11 cellular contexts compared by ENCODE assay signal in the genomic region with DNA sequence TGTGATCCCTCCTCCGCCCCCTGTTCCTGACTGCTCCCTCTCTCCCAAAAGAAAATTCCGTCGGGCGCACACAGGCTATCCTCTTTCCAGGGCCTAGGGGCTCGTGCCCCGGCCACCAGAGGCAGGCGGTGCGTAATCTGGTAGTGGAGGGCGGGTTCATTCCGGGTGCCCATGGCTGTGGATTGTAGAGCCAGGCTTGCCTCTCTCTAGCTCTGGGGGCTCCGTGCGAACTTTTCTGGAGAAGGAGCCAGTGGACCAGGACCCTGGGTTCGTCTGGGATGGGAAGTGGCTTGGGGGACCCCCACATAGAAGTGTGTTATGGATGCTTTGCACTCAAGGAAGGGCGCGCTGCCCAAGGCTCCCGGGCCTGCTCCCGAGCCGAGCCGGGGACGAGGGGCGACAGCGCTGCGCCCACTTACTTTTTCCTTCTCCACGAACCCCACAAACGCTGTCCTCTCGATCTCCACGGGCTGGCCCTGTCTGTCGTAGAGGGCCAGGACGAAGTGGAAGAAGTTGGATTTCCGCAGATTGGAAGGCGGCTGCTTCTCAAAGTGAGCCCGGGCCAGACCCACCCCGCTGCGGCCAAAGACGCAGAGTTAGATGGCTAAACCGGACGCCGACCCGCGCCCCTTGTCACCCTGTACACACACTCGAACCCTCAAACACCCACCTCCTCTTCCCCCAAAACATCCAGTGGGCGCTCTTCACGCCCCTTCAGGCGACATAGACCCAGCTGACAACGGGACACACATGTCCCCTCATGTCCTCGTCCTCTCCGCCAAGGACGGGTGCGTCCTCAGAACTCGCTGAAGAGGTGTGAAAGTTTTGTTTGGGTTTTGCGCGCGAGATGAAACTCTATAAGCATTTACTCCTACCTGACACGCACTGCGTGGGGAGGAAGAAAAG. TPM values are rescaled to one million over a fixed set of nuclear protein-coding genes. Genes with fewer than 3 reads are reported as not detected.
DNase-seq lines count a peak whose midpoint lies in the region; ATAC-seq and TF ChIP-seq lines count a peak whose summit lies in the region.
"Had no signal": no experiment of that assay in that cellular context is flagged by ENCODE, and none has a peak within 500 bp of the region (broad histone marks: within the 10 kb centered on the region; RNA-seq: fewer than 3 reads in every experiment).

No MANE protein-coding gene starts in this region.

- intact Hi-C loops in CD14-positive monocyte (cut with micrococcal nuclease) = no loop called here

- peaks cover 55% of the 10 kb centered on the region for H3K4me1 Mint-ChIP-seq in CD14-positive monocyte
- peaks cover 37% of the 10 kb centered on the region for H3K4me1 Mint-ChIP-seq in endothelial cell (ENCODE audit: unreplicated experiment)
- H3K4me1 Mint-ChIP-seq in activated CD8-positive, alpha-beta memory T cell treated with anti-CD3 and anti-CD28 coated beads, Interleukin-2, amount 10 ng/mL, durations not matched to agents 7 days and 5 days = peaks cover 30% of the 10 kb centered on the region

- peak overlapping the region; percentile 41 for H3K27ac ChIP-seq in parathyroid adenoma

- CTCF ChIA-PET in activated CD8-positive, alpha-beta memory T cell treated with anti-CD3 and anti-CD28 coated beads, Interleukin-2, amount 10 ng/mL, durations not matched to agents 7 days and 5 days (lab: Charles Lee) = no interaction called here

- H3K27me3 ChIP-seq in Loucy (ENCODE audit: insufficient read depth, low read length, poor library complexity, severe bottlenecking) (no peaks in the 10 kb centered on the region), parathyroid adenoma (ENCODE audit: control insufficient read depth, insufficient read depth, low read length) (peaks cover 5% of the 10 kb centered on the region)

- TF ChIP-seq POLR2A in erythroblast (IDR thresholded peaks at IDR 0.05; ENCODE audit: low read length) = no peak

- no peak for TF ChIP-seq CTCF in CD14-positive monocyte (IDR thresholded peaks at IDR 0.05)
- no peak for TF ChIP-seq CTCF in Loucy (conservative IDR thresholded peaks at IDR 0.05; ENCODE audit: low read length)
- TF ChIP-seq CTCF in endothelial cell (IDR thresholded peaks at IDR 0.05; ENCODE audit: unreplicated experiment) = no peak
- no peak for TF ChIP-seq CTCF in parathyroid adenoma (IDR thresholded peaks at IDR 0.05)

- peak overlapping the region in 1 of 7 donors; percentile 40 for H3K27ac Mint-ChIP-seq in CD14-positive monocyte
- H3K27ac Mint-ChIP-seq in endothelial cell (ENCODE audit: unreplicated experiment) = no peak overlapping the region
- H3K27ac Mint-ChIP-seq in activated CD8-positive, alpha-beta memory T cell treated with anti-CD3 and anti-CD28 coated beads, Interleukin-2, amount 10 ng/mL, durations not matched to agents 7 days and 5 days = no peak overlapping the region

- H3K9me3 Mint-ChIP-seq in CD14-positive monocyte (peaks cover 3 to 36% (median 24%) of the 10 kb centered on the region in 7 donors), endothelial cell (ENCODE audit: unreplicated experiment) (no peaks in the 10 kb centered on the region)
- no peaks in the 10 kb centered on the region for H3K9me3 Mint-ChIP-seq in activated CD8-positive, alpha-beta memory T cell treated with anti-CD3 and anti-CD28 coated beads, Interleukin-2, amount 10 ng/mL, durations not matched to agents 7 days and 5 days (ENCODE audit: low read depth)

- DNase-seq in CD14-positive monocyte (ENCODE audit: low spot score) (no peak), endothelial cell (ENCODE audit: low spot score) (peak; percentile 22), erythroblast (lab: John Stamatoyannopoulos, UW) (no peak), NCI-H1092 treated with DMSO at 0.1 percent for 48 hours (lab: John Stamatoyannopoulos, UW) (no peak)
- DNase-seq in activated CD8-positive, alpha-beta memory T cell treated with anti-CD3 and anti-CD28 coated beads, Interleukin-2, amount 10 ng/mL, durations not matched to agents 7 days and 5 days = no peak
- DNase-seq: activated CD8-positive, alpha-beta memory T cell treated with anti-CD3 and anti-CD28 coated beads for 24 hours; head of caudate nucleus; NCI-H2081 treated with DMSO at 0.1 percent for 48 hours had no signal

- H3K9me3 ChIP-seq in Loucy (ENCODE audit: insufficient read depth, low read depth, low read length) (no peaks in the 10 kb centered on the region), parathyroid adenoma (ENCODE audit: control insufficient read depth, low read length) (no peaks in the 10 kb centered on the region)

- H3K4me3 ChIP-seq in Loucy (ENCODE audit: low read length, poor library complexity, severe bottlenecking) = peak overlapping the region; percentile 92
- H3K4me3 ChIP-seq in parathyroid adenoma (ENCODE audit: low read depth, low read length) = peak overlapping the region; percentile 53

- no peaks in the 10 kb centered on the region for H3F3A ChIP-seq in Loucy (ENCODE audit: low read depth)

- H2AFZ ChIP-seq in Loucy (ENCODE audit: low read length) (no peak overlapping the region), parathyroid adenoma (no peak overlapping the region)

- H3K27me3 Mint-ChIP-seq in CD14-positive monocyte (ENCODE audit: low read depth in 3 of 3) (peaks cover 70 to 78% (median 77%) of the 10 kb centered on the region in 3 donors), endothelial cell (ENCODE audit: unreplicated experiment) (peaks cover 19% of the 10 kb centered on the region)
- peaks cover 84% of the 10 kb centered on the region for H3K27me3 Mint-ChIP-seq in activated CD8-positive, alpha-beta memory T cell treated with anti-CD3 and anti-CD28 coated beads, Interleukin-2, amount 10 ng/mL, durations not matched to agents 7 days and 5 days

- H3K9ac ChIP-seq in Loucy (ENCODE audit: low read depth, low read length, poor library complexity, severe bottlenecking) = peak overlapping the region; percentile 93
- H3K9ac ChIP-seq in parathyroid adenoma = no peak overlapping the region

- no peak for ATAC-seq in activated CD8-positive, alpha-beta memory T cell treated with anti-CD3 and anti-CD28 coated beads, Interleukin-2, amount 10 ng/mL, durations not matched to agents 7 days and 5 days
- ATAC-seq in HG02852 (IDR thresholded peaks at IDR 0.05; ENCODE audit: unreplicated experiment) = no peak

- no peaks in the 10 kb centered on the region for H3K36me3 ChIP-seq in Loucy (ENCODE audit: insufficient read depth, low read length)
- no peaks in the 10 kb centered on the region for H3K36me3 ChIP-seq in parathyroid adenoma (ENCODE audit: control insufficient read depth, insufficient read depth, low read length)

- H3K79me2 ChIP-seq in Loucy (ENCODE audit: insufficient read depth, low read length) = peaks cover 84% of the 10 kb centered on the region
- no peaks in the 10 kb centered on the region for H3K79me2 ChIP-seq in parathyroid adenoma

- H3K4me1 ChIP-seq in Loucy (ENCODE audit: insufficient read depth, low read length, poor library complexity, severe bottlenecking) (peaks cover 35% of the 10 kb centered on the region), parathyroid adenoma (no peaks in the 10 kb centered on the region)

- H4K20me1 ChIP-seq in Loucy (ENCODE audit: insufficient read depth, low read length, poor library complexity, severe bottlenecking) = no peaks in the 10 kb centered on the region

- no peaks in the 10 kb centered on the region for H3K9me2 ChIP-seq in Loucy (replicated peaks; ENCODE audit: low read depth, low read length)

- H3K36me3 Mint-ChIP-seq in CD14-positive monocyte = peaks cover 3 to 7% of the 10 kb centered on the region in 2 donors
- H3K36me3 Mint-ChIP-seq in endothelial cell (ENCODE audit: low read depth, unreplicated experiment) = no peaks in the 10 kb centered on the region
- H3K36me3 Mint-ChIP-seq in activated CD8-positive, alpha-beta memory T cell treated with anti-CD3 and anti-CD28 coated beads, Interleukin-2, amount 10 ng/mL, durations not matched to agents 7 days and 5 days = no peaks in the 10 kb centered on the region

- peak overlapping the region; percentile 87 to 96 for H3K4me3 Mint-ChIP-seq in CD14-positive monocyte
- peak overlapping the region; percentile 79 for H3K4me3 Mint-ChIP-seq in endothelial cell (ENCODE audit: unreplicated experiment)
- no peak overlapping the region for H3K4me3 Mint-ChIP-seq in activated CD8-positive, alpha-beta memory T cell treated with anti-CD3 and anti-CD28 coated beads, Interleukin-2, amount 10 ng/mL, durations not matched to agents 7 days and 5 days

- H3K4me2 ChIP-seq in Loucy (ENCODE audit: low read depth, low read length, poor library complexity, severe bottlenecking) = peak overlapping the region; percentile 99
- H3K4me2 ChIP-seq in parathyroid adenoma (ENCODE audit: low read length) = peak overlapping the region; percentile 48

RNA-seq across cellular contexts. Expression of a gene that starts 2.9 kb away (rescaled TPM):
- not detected for polyA plus RNA-seq in CD14-positive monocyte
- 8.4 TPM for total RNA-seq in endothelial cell (ENCODE audit: unreplicated experiment)
- total RNA-seq in activated CD8-positive, alpha-beta memory T cell treated with anti-CD3 and anti-CD28 coated beads, Interleukin-2, amount 10 ng/mL, durations not matched to agents 7 days and 5 days = under 1 TPM in 1 of 2 experiments, not detected in 1; 0.54 TPM
